Comparison of ENCODE assay signal across 13 cellular contexts in genomic region chr7:134854816-134855215, GRCh38.
A peak's percentile ranks its signal among the peaks of the same experiment; 100 is the strongest.
DNase-seq lines count a peak whose midpoint lies in the region; ATAC-seq and TF ChIP-seq lines count a peak whose summit lies in the region.
"Had no signal": no experiment of that assay in that cellular context is flagged by ENCODE, and none has a peak within 500 bp of the region (broad histone marks: within the 10 kb centered on the region; RNA-seq: fewer than 3 reads in every experiment).

No MANE protein-coding gene starts in this region.

- H3K4ac ChIP-seq in IMR-90 (ENCODE audit: low read depth, low read length), result peak overlapping the region; percentile 38

- POLR2A ChIA-PET in IMR-90 (lab: Charles Lee; ENCODE audit: unreplicated experiment), result no interaction called here
- POLR2A ChIA-PET in naive thymus-derived CD4-positive, alpha-beta T cell (lab: Charles Lee), result interaction anchor here (2.2 kb wide), 1 partner anchor 10 kb away, joined by 8 read pairs; no protein-coding TSS in a partner anchor

- H3K4me3 Mint-ChIP-seq in naive thymus-derived CD4-positive, alpha-beta T cell, result peak overlapping the region in 9 of 10 donors; percentile 17 to 76 (median 51)

- peak overlapping the region in 7 of 9 donors; percentile 37 to 91 (median 79) for H3K27ac Mint-ChIP-seq in naive thymus-derived CD4-positive, alpha-beta T cell
- H3K27ac Mint-ChIP-seq: activated T-cell treated with anti-CD3 and anti-CD28 coated beads, Interleukin-2, amount 50 U/mL, for 72 hours had no signal

- no peaks in the 10 kb centered on the region for H3K27me3 Mint-ChIP-seq in naive thymus-derived CD4-positive, alpha-beta T cell

- H3K4me2 ChIP-seq in BLaER1 (peak overlapping the region; percentile 62), IMR-90 (ENCODE audit: low read depth, low read length) (peak overlapping the region; percentile 66; the same call in 1 of the 2 replicates)

- peaks cover 27% of the 10 kb centered on the region for H3K4me1 ChIP-seq in BLaER1
- H3K4me1 ChIP-seq in IMR-90 (ENCODE audit: control insufficient read depth, insufficient read depth, low read length), result peaks cover 31% of the 10 kb centered on the region
- peaks cover 0 to 20% of the 10 kb centered on the region in 2 donors for H3K4me1 ChIP-seq in naive thymus-derived CD4-positive, alpha-beta T cell (ENCODE audit: control insufficient read depth in 2 of 2, insufficient read depth in 2 of 2, low read length in 2 of 2)
- H3K4me1 ChIP-seq in thyroid gland, result peaks cover 0 to 3% of the 10 kb centered on the region in 2 donors

- peaks cover 40% of the 10 kb centered on the region for H3K9me1 ChIP-seq in IMR-90 (ENCODE audit: insufficient read depth, low read length)

- H3K56ac ChIP-seq in IMR-90 (ENCODE audit: extremely low read depth, insufficient read depth, low read length), result no peak overlapping the region

- H3K36me3 ChIP-seq in BLaER1 (peaks cover 68% of the 10 kb centered on the region), IMR-90 (ENCODE audit: control insufficient read depth, insufficient read depth, low read length) (peaks cover 6% of the 10 kb centered on the region; the same call in 1 of the 2 replicates), thyroid gland (no peaks in the 10 kb centered on the region)
- H3K36me3 ChIP-seq in naive thymus-derived CD4-positive, alpha-beta T cell (ENCODE audit: control insufficient read depth in 2 of 3, insufficient read depth in 3 of 3, low read length in 3 of 3), result no peaks in the 10 kb centered on the region
- H3K36me3 ChIP-seq: neutrophil, upper lobe of left lung had no signal

- H4K5ac ChIP-seq in IMR-90 (ENCODE audit: low read depth, low read length), result peak overlapping the region; percentile 50

- ATAC-seq in IMR-90 (ENCODE audit: low read depth), result peak; percentile 9
- ATAC-seq in naive thymus-derived CD4-positive, alpha-beta T cell, result no peak
- no peak for ATAC-seq in GM19395 (IDR thresholded peaks at IDR 0.05; ENCODE audit: unreplicated experiment)
- ATAC-seq: activated T-cell treated with anti-CD3 and anti-CD28 coated beads, Interleukin-2, amount 50 U/mL, for 72 hours had no signal

- no peak for TF ChIP-seq RAD21 in IMR-90 (IDR thresholded peaks at IDR 0.05; ENCODE audit: low read length)

- H2BK15ac ChIP-seq in IMR-90 (ENCODE audit: low read depth, low read length), result 0 out of 3 replicates have a peak overlapping the region, but pooled peaks have one; percentile 18

- no peak overlapping the region for H2AK9ac ChIP-seq in IMR-90 (replicated peaks; ENCODE audit: low read depth, low read length, poor library complexity)

- H2BK20ac ChIP-seq in IMR-90 (ENCODE audit: low read depth, low read length), result no peak overlapping the region; the same call in 1 of the 2 replicates

- H3K9me3 ChIP-seq in BLaER1 (peaks cover 54% of the 10 kb centered on the region; the same call in 1 of the 2 replicates), IMR-90 (ENCODE audit: control insufficient read depth, insufficient read depth, low read length) (no peaks in the 10 kb centered on the region), thyroid gland (no peaks in the 10 kb centered on the region)
- H3K9me3 ChIP-seq in naive thymus-derived CD4-positive, alpha-beta T cell (ENCODE audit: control insufficient read depth in 2 of 3, low read length in 3 of 3), result no peaks in the 10 kb centered on the region
- H3K9me3 ChIP-seq: neutrophil, upper lobe of left lung had no signal

- in situ Hi-C loops in IMR-90 (cut with MboI; ENCODE audit: low sequenced_read_pairs), result no loop called here

- 50% methylated on average over 1 of the region's 3 CpGs; no CpG with 5 or more reads in 1 of the 2 experiments for WGBS in IMR-90 (ENCODE audit: extremely low coverage in 2 of 2, insufficient read length in 1 of 2), 2 experiments
- WGBS in thyroid gland, 2 donors, result 61% methylated on average over 3 of the region's 3 CpGs

- no peak overlapping the region for H2AK5ac ChIP-seq in IMR-90 (ENCODE audit: low read depth, low read length)

- H3K14ac ChIP-seq in IMR-90 (replicated peaks; ENCODE audit: low read depth, low read length), result peak overlapping the region; percentile 88

- H3K9me3 Mint-ChIP-seq in naive thymus-derived CD4-positive, alpha-beta T cell, result peaks cover 0 to 13% (median 4%) of the 10 kb centered on the region in 11 donors

- H3K27me3 ChIP-seq in BLaER1 (no peaks in the 10 kb centered on the region), IMR-90 (ENCODE audit: control insufficient read depth, insufficient read depth, low read length) (no peaks in the 10 kb centered on the region), thyroid gland (no peaks in the 10 kb centered on the region)
- no peaks in the 10 kb centered on the region for H3K27me3 ChIP-seq in naive thymus-derived CD4-positive, alpha-beta T cell (ENCODE audit: control insufficient read depth in 2 of 2, insufficient read depth in 2 of 2, low read length in 2 of 2)
- H3K27me3 ChIP-seq: neutrophil, upper lobe of left lung had no signal

- dilution Hi-C loops in IMR-90 (cut with HindIII; ENCODE audit: low sequenced_read_pairs, unreplicated experiment), result no loop called here

- H2BK5ac ChIP-seq in IMR-90 (ENCODE audit: low read depth, low read length, poor library complexity, severe bottlenecking), result peak overlapping the region; percentile 65

- no TSS peak for BruUV-seq in IMR-90 (replicated peaks; lab: Mats Ljungman, UMichigan)

- peak overlapping the region in 1 of 2 experiments; percentile 55; a peak in 1 of 4 replicates for H4K8ac ChIP-seq in IMR-90 (ENCODE audit: low read depth in 2 of 2, low read length in 2 of 2)

- H3K9ac ChIP-seq in BLaER1 (no peak overlapping the region), IMR-90 (ENCODE audit: low read depth, low read length) (no peak overlapping the region)

- H2AFZ ChIP-seq in IMR-90 (replicated peaks; ENCODE audit: low read length, poor library complexity), result no peak overlapping the region

- peak; percentile 56 for DNase-seq in IMR-90
- DNase-seq in cardiac fibroblast (ENCODE audit: low read depth in 2 of 2), result peak; percentile 48 to 73
- no peak for DNase-seq in naive thymus-derived CD4-positive, alpha-beta T cell
- DNase-seq in cerebellum (ENCODE audit: low spot score), result no peak
- no peak for DNase-seq in SW 1271 (lab: John Stamatoyannopoulos, UW)
- no peak for DNase-seq in thyroid gland
- DNase-seq: activated T-cell treated with anti-CD3 and anti-CD28 coated beads, Interleukin-2, amount 50 U/mL, for 72 hours; NCI-H1048; NCI-H69; upper lobe of left lung had no signal

- CTCF ChIA-PET in IMR-90 (lab: Yijun Ruan, JAX), result no interaction called here
- CTCF ChIA-PET in naive thymus-derived CD4-positive, alpha-beta T cell (lab: Charles Lee), result interaction anchor here (1.2 kb wide), 1 partner anchor 31 kb away, joined by 6 read pairs; no protein-coding TSS in a partner anchor

- 0 out of 2 replicates have a peak overlapping the region, but pooled peaks have one; percentile 26 for H4K91ac ChIP-seq in IMR-90 (ENCODE audit: insufficient read depth, low read depth, low read length)

- TF ChIP-seq POLR2A in IMR-90 (IDR thresholded peaks at IDR 0.05; ENCODE audit: low read depth, low read length), result no peak
- no peak for TF ChIP-seq POLR2A in thyroid gland (IDR thresholded peaks at IDR 0.05)

- H3K4me1 Mint-ChIP-seq in naive thymus-derived CD4-positive, alpha-beta T cell, result peaks cover 12 to 64% (median 54%) of the 10 kb centered on the region in 7 donors

- intact Hi-C loops in IMR-90 (cut with micrococcal nuclease), result no loop called here
- intact Hi-C loops in naive thymus-derived CD4-positive, alpha-beta T cell (cut with micrococcal nuclease), result no loop called here
- intact Hi-C loops in thyroid gland (cut with DNase I), result no loop called here

- H3K4me3 ChIP-seq in BLaER1 (peak overlapping the region; percentile 20; the same call in 1 of the 2 replicates), IMR-90 (ENCODE audit: insufficient read depth, low read depth, low read length) (no peak overlapping the region), cardiac fibroblast (replicated peaks in 1 of 2; ENCODE audit: low read depth in 2 of 2, low read length in 2 of 2) (no peak overlapping the region), thyroid gland (replicated peaks in 1 of 3) (no peak overlapping the region)
- no peak overlapping the region for H3K4me3 ChIP-seq in naive thymus-derived CD4-positive, alpha-beta T cell (ENCODE audit: low read length)
- H3K4me3 ChIP-seq: upper lobe of left lung had no signal

- H3K27ac ChIP-seq in BLaER1 (peak overlapping the region; percentile 45), IMR-90 (ENCODE audit: insufficient read depth, low read length) (peak overlapping the region; percentile 36; the same call in 1 of the 2 replicates), thyroid gland (no peak overlapping the region)
- no peak overlapping the region for H3K27ac ChIP-seq in naive thymus-derived CD4-positive, alpha-beta T cell (ENCODE audit: low read depth, low read length)
- H3K27ac ChIP-seq: neutrophil had no signal

- H3K18ac ChIP-seq in IMR-90 (ENCODE audit: low read depth, low read length), result peak overlapping the region; percentile 55

- peaks cover 33 to 81% of the 10 kb centered on the region in 2 experiments for H3K79me1 ChIP-seq in IMR-90 (ENCODE audit: low read depth in 1 of 2, low read length in 2 of 2)

- H2BK120ac ChIP-seq in IMR-90 (ENCODE audit: low read depth, low read length), result peak overlapping the region; percentile 35

- peaks cover 22 to 50% (median 34%) of the 10 kb centered on the region in 5 donors for H3K36me3 Mint-ChIP-seq in naive thymus-derived CD4-positive, alpha-beta T cell

- H4K20me1 ChIP-seq in BLaER1 (no peaks in the 10 kb centered on the region), IMR-90 (ENCODE audit: insufficient read depth, low read length) (peaks cover 88% of the 10 kb centered on the region)

- peak overlapping the region; percentile 79; the same call in 1 of the 2 replicates for H3K23ac ChIP-seq in IMR-90 (ENCODE audit: low read depth, low read length)

- no peak for TF ChIP-seq CTCF in IMR-90 (conservative IDR thresholded peaks at IDR 0.05; ENCODE audit: low read depth, low read length)
- no peak for TF ChIP-seq CTCF in cardiac fibroblast (IDR thresholded peaks at IDR 0.05; ENCODE audit: low read depth, low read length)
- no peak for TF ChIP-seq CTCF in thyroid gland (IDR thresholded peaks at IDR 0.05)

TF ChIP-seq in IMR-90, 13 proteins besides CTCF, POLR2A, EP300 and RAD21 (continues in another document):
- TF ChIP-seq USF2 (IDR thresholded peaks at IDR 0.05; ENCODE audit: low read depth, low read length), result no peak
- TF ChIP-seq CHD1 (IDR thresholded peaks at IDR 0.05; ENCODE audit: low read depth, low read length), result no peak
- no peak for TF ChIP-seq MAZ (IDR thresholded peaks at IDR 0.05; ENCODE audit: borderline replicate concordance, low read depth, low read length)
- no peak for TF ChIP-seq FOS (IDR thresholded peaks at IDR 0.05; ENCODE audit: low read depth, low read length)
- TF ChIP-seq RFX5 (IDR thresholded peaks at IDR 0.05; ENCODE audit: low read depth, low read length), result no peak

Comparison
In these comparisons a context has a peak if more than half of its experiments do, and no peak if none do; other contexts are left out.
1. H3K27ac ChIP-seq: peak in BLaER1 (single experiment) and IMR-90 (single experiment); none in naive thymus-derived CD4-positive, alpha-beta T cell (single experiment) and thyroid gland (0 of 3).
2. DNase-seq: peak in IMR-90 (single experiment) and cardiac fibroblast (2 of 2); none in naive thymus-derived CD4-positive, alpha-beta T cell (0 of 9), cerebellum (single experiment), SW 1271 (0 of 2) and thyroid gland (0 of 2).